ENCODE assay signal across 8 cellular contexts in the genomic region with DNA sequence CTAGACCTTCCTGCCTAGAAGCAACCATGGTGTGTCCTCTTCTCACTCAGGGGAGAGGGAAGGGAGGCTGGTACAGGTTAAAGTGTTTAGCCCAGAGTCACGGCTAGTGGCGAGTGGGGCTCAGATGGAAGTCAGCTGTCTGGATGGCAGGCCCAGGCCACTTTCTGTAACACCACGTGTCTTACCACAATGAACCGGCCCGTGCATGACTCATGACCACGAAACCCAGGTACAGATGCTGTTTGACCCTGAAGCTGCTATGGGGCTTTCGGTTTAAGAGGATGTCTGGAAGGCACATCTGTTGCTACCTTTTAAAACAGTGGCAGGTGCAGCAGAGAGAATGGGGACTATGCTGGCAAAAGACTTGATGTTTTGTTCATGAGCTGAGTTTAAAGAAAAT. TPM values are rescaled to one million over a fixed set of nuclear protein-coding genes. Genes with fewer than 3 reads are reported as not detected.
DNase-seq lines count a peak whose midpoint lies in the region; ATAC-seq and TF ChIP-seq lines count a peak whose summit lies in the region.

No MANE protein-coding gene starts in this region.

- no peak overlapping the region for H2AFZ ChIP-seq in OCI-LY1 (ENCODE audit: low read length)

- H4K20me1 ChIP-seq in OCI-LY1 (ENCODE audit: insufficient read depth, low read length), result no peaks in the 10 kb centered on the region

- H3F3A ChIP-seq in OCI-LY1 (ENCODE audit: insufficient read depth, low read length), result no peaks in the 10 kb centered on the region

- no peak overlapping the region for H3K4me2 ChIP-seq in OCI-LY1 (ENCODE audit: low read length)

- H3K4me3 Mint-ChIP-seq in activated naive CD4-positive, alpha-beta T cell treated with anti-CD3 and anti-CD28 coated beads, Interleukin-2, amount 50 U/mL, for 24 hours, result peak overlapping the region; percentile 47

- peak overlapping the region; percentile 89 for H3K27ac Mint-ChIP-seq in activated naive CD4-positive, alpha-beta T cell treated with anti-CD3 and anti-CD28 coated beads, Interleukin-2, amount 50 U/mL, for 24 hours

- H3K27me3 ChIP-seq in OCI-LY1 (ENCODE audit: insufficient read depth, low read length), result no peaks in the 10 kb centered on the region

- H3K36me3 ChIP-seq in OCI-LY1 (ENCODE audit: insufficient read depth, low read length), result no peaks in the 10 kb centered on the region

- peaks cover 6% of the 10 kb centered on the region for H3K9me3 Mint-ChIP-seq in activated naive CD4-positive, alpha-beta T cell treated with anti-CD3 and anti-CD28 coated beads, Interleukin-2, amount 50 U/mL, for 24 hours

- ATAC-seq in HG02571 (IDR thresholded peaks at IDR 0.05; ENCODE audit: unreplicated experiment), result peak; percentile 99
- ATAC-seq in left lobe of liver, result no peak

- no peaks in the 10 kb centered on the region for H3K4me1 ChIP-seq in OCI-LY1 (ENCODE audit: insufficient read depth, low read length, severe bottlenecking)

- H3K4me1 Mint-ChIP-seq in activated naive CD4-positive, alpha-beta T cell treated with anti-CD3 and anti-CD28 coated beads, Interleukin-2, amount 50 U/mL, for 24 hours, result peaks cover 74% of the 10 kb centered on the region

- no peak for TF ChIP-seq CTCF in GM13977 (IDR thresholded peaks at IDR 0.05; ENCODE audit: extremely low read depth, insufficient read depth, missing control alignments)
- TF ChIP-seq CTCF in OCI-LY1 (IDR thresholded peaks at IDR 0.05; ENCODE audit: low read length), result no peak

- no peaks in the 10 kb centered on the region for H3K9me2 ChIP-seq in OCI-LY1 (ENCODE audit: low read depth, low read length)

- peaks cover 9% of the 10 kb centered on the region for H3K36me3 Mint-ChIP-seq in activated naive CD4-positive, alpha-beta T cell treated with anti-CD3 and anti-CD28 coated beads, Interleukin-2, amount 50 U/mL, for 24 hours

- no peaks in the 10 kb centered on the region for H3K79me2 ChIP-seq in OCI-LY1 (ENCODE audit: insufficient read depth, low read length)

- DNase-seq in GM13977 (ENCODE audit: low spot score) (peak; percentile 76), substantia nigra (lab: John Stamatoyannopoulos, UW) (no peak), caudate nucleus (lab: John Stamatoyannopoulos, UW) (no peak), left lobe of liver (ENCODE audit: low spot score) (no peak)
- DNase-seq in stimulated activated CD8-positive, alpha-beta memory T cell treated with anti-CD3 and anti-CD28 coated beads, Interleukin-15, amount 100 ng/mL, for 48 hours (ENCODE audit: low read depth in 2 of 2), result peak; percentile 59

- in situ Hi-C loops in GM13977 (cut with MboI; ENCODE audit: low pct_unique_long_range_greater_than_20kb, low sequenced_read_pairs, unreplicated experiment), result no loop called here

- no peaks in the 10 kb centered on the region for H3K27me3 Mint-ChIP-seq in activated naive CD4-positive, alpha-beta T cell treated with anti-CD3 and anti-CD28 coated beads, Interleukin-2, amount 50 U/mL, for 24 hours

- no peaks in the 10 kb centered on the region for H3K9me3 ChIP-seq in OCI-LY1 (ENCODE audit: low read length)

- H3K9ac ChIP-seq in OCI-LY1 (ENCODE audit: low read length), result no peak overlapping the region

- H3K27ac ChIP-seq in OCI-LY1 (ENCODE audit: low read depth, low read length, poor library complexity, severe bottlenecking), result peak overlapping the region; percentile 53
- no peak overlapping the region for H3K27ac ChIP-seq in substantia nigra (ENCODE audit: low read depth, low read length, poor library complexity, severe bottlenecking)
- no peak overlapping the region for H3K27ac ChIP-seq in caudate nucleus (ENCODE audit: low read depth, low read length)

- no peak overlapping the region for H3K4me3 ChIP-seq in OCI-LY1 (ENCODE audit: low read depth, low read length, poor library complexity, severe bottlenecking)

RNA-seq across cellular contexts. Expression of a gene that starts 36.5 kb away (rescaled TPM):
- total RNA-seq in left lobe of liver, result 120 TPM

Comparison
In these comparisons a context has a peak if more than half of its experiments do, and no peak if none do; other contexts are left out.
1. DNase-seq: peak in GM13977 (single experiment) and stimulated activated CD8-positive, alpha-beta memory T cell treated with anti-CD3 and anti-CD28 coated beads, Interleukin-15, amount 100 ng/mL, for 48 hours (2 of 2); none in substantia nigra (0 of 49), caudate nucleus (0 of 61) and left lobe of liver (single experiment).